8 cellular contexts compared by ENCODE assay signal in genomic region chr10:101588879-101589278, GRCh38. TPM values are rescaled to one million over a fixed set of nuclear protein-coding genes. Genes with fewer than 3 reads are reported as not detected.
DNase-seq lines count a peak whose midpoint lies in the region; ATAC-seq and TF ChIP-seq lines count a peak whose summit lies in the region.

No MANE protein-coding gene starts in this region.

- TF ChIP-seq EP300 in tibial nerve (IDR thresholded peaks at IDR 0.05): no peak

- H3K9me3 Mint-ChIP-seq in activated T-cell treated with anti-CD3 and anti-CD28 coated beads, Interleukin-2, amount 50 U/mL, for 24 hours: no peaks in the 10 kb centered on the region
- H3K9me3 Mint-ChIP-seq in activated CD4-positive, alpha-beta memory T cell treated with anti-CD3 and anti-CD28 coated beads for 36 hours: no peaks in the 10 kb centered on the region

- POLR2A ChIA-PET in activated CD4-positive, alpha-beta memory T cell treated with anti-CD3 and anti-CD28 coated beads for 36 hours (lab: Charles Lee): no interaction called here

- no peak for TF ChIP-seq POLR2A in tibial nerve (IDR thresholded peaks at IDR 0.05)

- no peaks in the 10 kb centered on the region for H3K9me3 ChIP-seq in tibial nerve

- CTCF ChIA-PET in activated CD4-positive, alpha-beta memory T cell treated with anti-CD3 and anti-CD28 coated beads for 36 hours (lab: Charles Lee): interaction anchor here (1.2 to 2.2 kb wide), 5 partner anchors 11 to 375 kb away, joined by 3 to 23 read pairs (median 6); partner anchors contain the start of gene NPM3

- H3K4me1 ChIP-seq in tibial nerve: peaks cover 0 to 29% (median 17%) of the 10 kb centered on the region in 4 donors

- H3K27me3 Mint-ChIP-seq in activated T-cell treated with anti-CD3 and anti-CD28 coated beads, Interleukin-2, amount 50 U/mL, for 24 hours: no peaks in the 10 kb centered on the region
- no peaks in the 10 kb centered on the region for H3K27me3 Mint-ChIP-seq in activated CD4-positive, alpha-beta memory T cell treated with anti-CD3 and anti-CD28 coated beads for 36 hours

- WGBS in tibial nerve, 2 donors: 70 to 73% methylated on average over 5 of the region's 5 CpGs

- H3K36me3 ChIP-seq in tibial nerve: peaks cover 0 to 24% (median 0%) of the 10 kb centered on the region in 3 donors

- peak overlapping the region in 3 of 4 donors; percentile 62 to 88 (median 72) for H3K4me3 ChIP-seq in tibial nerve

- H3K4me3 Mint-ChIP-seq in activated T-cell treated with anti-CD3 and anti-CD28 coated beads, Interleukin-2, amount 50 U/mL, for 24 hours: peak overlapping the region; percentile 93
- peak overlapping the region; percentile 91 for H3K4me3 Mint-ChIP-seq in activated CD4-positive, alpha-beta memory T cell treated with anti-CD3 and anti-CD28 coated beads for 36 hours

- no peak overlapping the region for H3K27ac Mint-ChIP-seq in activated T-cell treated with anti-CD3 and anti-CD28 coated beads, Interleukin-2, amount 50 U/mL, for 24 hours
- H3K27ac Mint-ChIP-seq in activated CD4-positive, alpha-beta memory T cell treated with anti-CD3 and anti-CD28 coated beads for 36 hours: no peak overlapping the region

- DNase-seq in activated T-cell treated with anti-CD3 and anti-CD28 coated beads, Interleukin-2, amount 50 U/mL, for 24 hours: no peak
- DNase-seq in activated T-cell treated with anti-CD3 and anti-CD28 coated beads for 4 hours: no peak
- DNase-seq in activated CD4-positive, alpha-beta memory T cell treated with anti-CD3 and anti-CD28 coated beads for 36 hours: no peak
- peak; percentile 73 for DNase-seq in iris pigment epithelial cell (ENCODE audit: low read depth)
- DNase-seq in tibial nerve (ENCODE audit: low spot score in 2 of 2): no peak
- no peak for DNase-seq in NCI-H748 (lab: John Stamatoyannopoulos, UW; ENCODE audit: unreplicated experiment)

- ATAC-seq in HG02588 (IDR thresholded peaks at IDR 0.05; ENCODE audit: unreplicated experiment) (no peak), GM19397 (IDR thresholded peaks at IDR 0.05; ENCODE audit: unreplicated experiment) (no peak)

- intact Hi-C loops in activated CD4-positive, alpha-beta memory T cell treated with anti-CD3 and anti-CD28 coated beads for 36 hours (cut with micrococcal nuclease): loop anchor here (5.0 kb wide), 1 partner anchor 193 kb away; the partner anchor contains the start of gene NPM3

- no peak overlapping the region for H3K27ac ChIP-seq in tibial nerve

- H3K36me3 Mint-ChIP-seq in activated T-cell treated with anti-CD3 and anti-CD28 coated beads, Interleukin-2, amount 50 U/mL, for 24 hours (ENCODE audit: low read depth): peaks cover 37% of the 10 kb centered on the region
- H3K36me3 Mint-ChIP-seq in activated CD4-positive, alpha-beta memory T cell treated with anti-CD3 and anti-CD28 coated beads for 36 hours: peaks cover 3% of the 10 kb centered on the region

- peaks cover 26% of the 10 kb centered on the region for H3K4me1 Mint-ChIP-seq in activated T-cell treated with anti-CD3 and anti-CD28 coated beads, Interleukin-2, amount 50 U/mL, for 24 hours (ENCODE audit: low read depth)
- peaks cover 21% of the 10 kb centered on the region for H3K4me1 Mint-ChIP-seq in activated CD4-positive, alpha-beta memory T cell treated with anti-CD3 and anti-CD28 coated beads for 36 hours (ENCODE audit: low read depth)

- no peak for TF ChIP-seq CTCF in tibial nerve (IDR thresholded peaks at IDR 0.05)

- no peaks in the 10 kb centered on the region for H3K27me3 ChIP-seq in tibial nerve

RNA-seq across cellular contexts. Expression of gene DPCD, which starts 0.8 kb away (rescaled TPM):
- 10 to 100 TPM; 13.9 to 14.4 TPM for total RNA-seq in activated CD4-positive, alpha-beta memory T cell treated with anti-CD3 and anti-CD28 coated beads for 36 hours
- total RNA-seq in tibial nerve: 10 to 100 TPM in 2 of 4 donors, 1 to 10 TPM in 2; 6.0 to 28.5 (median 16.3) TPM

RNA-seq across cellular contexts. Expression of gene POLL, which starts 0.8 kb away (rescaled TPM):
- 10 to 100 TPM; 29.4 to 30.8 TPM for total RNA-seq in activated CD4-positive, alpha-beta memory T cell treated with anti-CD3 and anti-CD28 coated beads for 36 hours
- total RNA-seq in tibial nerve: 10 to 100 TPM; 27.8 to 45.7 (median 35.8) TPM
